In the genomic region with DNA sequence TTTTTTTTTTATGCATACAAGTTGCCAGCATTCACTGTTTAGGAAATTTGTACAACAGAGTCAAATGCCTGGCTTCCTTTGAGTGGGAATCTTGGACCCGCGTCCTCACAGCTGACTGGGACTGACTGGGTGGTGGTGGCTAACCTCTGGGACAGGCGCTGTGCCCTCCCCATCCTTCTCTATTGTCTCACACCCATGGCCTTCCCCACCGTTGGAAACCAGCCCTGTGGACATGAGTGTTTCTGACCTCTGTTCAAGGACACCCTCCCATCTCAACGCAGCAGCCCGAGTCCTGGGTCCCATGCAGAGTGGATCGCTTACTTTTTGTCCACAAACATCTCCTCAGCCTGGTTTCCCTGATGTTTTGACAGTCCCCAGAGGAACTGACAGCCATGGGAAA, we compare ENCODE assay signal across 12 cellular contexts.
DNase-seq lines count a peak whose midpoint lies in the region; ATAC-seq and TF ChIP-seq lines count a peak whose summit lies in the region.
"Had no signal": no experiment of that assay in that cellular context is flagged by ENCODE, and none has a peak within 500 bp of the region (broad histone marks: within the 10 kb centered on the region; RNA-seq: fewer than 3 reads in every experiment).

No MANE protein-coding gene starts in this region.

- no peak for TF ChIP-seq CTCF in fibroblast of lung (conservative IDR thresholded peaks at IDR 0.05 in 1 of 2, IDR thresholded peaks at IDR 0.05 in 1 of 2; ENCODE audit: low read depth in 1 of 2, low read length in 2 of 2)

- H3K9me3 ChIP-seq in fibroblast of lung (ENCODE audit: control insufficient read depth, insufficient read depth, low read depth, low read length) (no peaks in the 10 kb centered on the region), muscle layer of colon (ENCODE audit: low read length) (no peaks in the 10 kb centered on the region)

- H3K27me3 Mint-ChIP-seq in stimulated activated naive B cell treated with anti-CD40 and anti-IgM and Interleukin-4, amounts not matched to agents 10 μg/mL and 1 μg/mL and 100 μg/mL, for 72 hours: peaks cover 0 to 4% of the 10 kb centered on the region in 2 donors

- H2AFZ ChIP-seq in fibroblast of lung (ENCODE audit: low read length): no peak overlapping the region

- H3K27me3 ChIP-seq in fibroblast of lung (ENCODE audit: control insufficient read depth, insufficient read depth, low read length) (no peaks in the 10 kb centered on the region), muscle layer of colon (ENCODE audit: control insufficient read depth in 1 of 2, insufficient read depth in 2 of 2, low read length in 2 of 2) (no peaks in the 10 kb centered on the region)

- H3K27ac ChIP-seq in fibroblast of lung (ENCODE audit: insufficient read depth, low read length) (peak overlapping the region; percentile 87), muscle layer of colon (ENCODE audit: low read depth, low read length) (peak overlapping the region; percentile 95)

- no peaks in the 10 kb centered on the region for H3K79me2 ChIP-seq in fibroblast of lung (ENCODE audit: control insufficient read depth, insufficient read depth, low read length)

- DNase-seq in fibroblast of lung (ENCODE audit: low read depth in 2 of 2) (no peak), mucosa of gallbladder (ENCODE audit: low spot score) (no peak), NCI-H1105 (lab: John Stamatoyannopoulos, UW) (no peak)
- no peak for DNase-seq in stimulated activated effector memory CD8-positive, alpha-beta T cell treated with anti-CD3 and anti-CD28 coated beads, Interleukin-12 subunit alpha, Interleukin-12 subunit beta, amount 100 ng/mL, for 72 hours (ENCODE audit: low spot score in 2 of 2)
- DNase-seq in stimulated activated naive B cell treated with anti-CD40 and anti-IgM and Interleukin-4, amounts not matched to agents 10 μg/mL and 1 μg/mL and 100 μg/mL, for 72 hours: no peak
- DNase-seq: activated naive CD4-positive, alpha-beta T cell; Karpas-422; kidney glomerular epithelial cell; NCI-H345 had no signal

- no peaks in the 10 kb centered on the region for H3K9me3 Mint-ChIP-seq in stimulated activated effector memory CD8-positive, alpha-beta T cell treated with anti-CD3 and anti-CD28 coated beads, Interleukin-12 subunit alpha, Interleukin-12 subunit beta, amount 100 ng/mL, for 72 hours
- no peaks in the 10 kb centered on the region for H3K9me3 Mint-ChIP-seq in stimulated activated naive B cell treated with anti-CD40 and anti-IgM and Interleukin-4, amounts not matched to agents 10 μg/mL and 1 μg/mL and 100 μg/mL, for 72 hours

- H3K27ac Mint-ChIP-seq in stimulated activated effector memory CD8-positive, alpha-beta T cell treated with anti-CD3 and anti-CD28 coated beads, Interleukin-12 subunit alpha, Interleukin-12 subunit beta, amount 100 ng/mL, for 72 hours: peak overlapping the region; percentile 29
- H3K27ac Mint-ChIP-seq in stimulated activated naive B cell treated with anti-CD40 and anti-IgM and Interleukin-4, amounts not matched to agents 10 μg/mL and 1 μg/mL and 100 μg/mL, for 72 hours: no peak overlapping the region

- H3K4me3 Mint-ChIP-seq in stimulated activated effector memory CD8-positive, alpha-beta T cell treated with anti-CD3 and anti-CD28 coated beads, Interleukin-12 subunit alpha, Interleukin-12 subunit beta, amount 100 ng/mL, for 72 hours: no peak overlapping the region
- no peak overlapping the region for H3K4me3 Mint-ChIP-seq in stimulated activated naive B cell treated with anti-CD40 and anti-IgM and Interleukin-4, amounts not matched to agents 10 μg/mL and 1 μg/mL and 100 μg/mL, for 72 hours

- peaks cover 5% of the 10 kb centered on the region for H3K4me1 Mint-ChIP-seq in stimulated activated effector memory CD8-positive, alpha-beta T cell treated with anti-CD3 and anti-CD28 coated beads, Interleukin-12 subunit alpha, Interleukin-12 subunit beta, amount 100 ng/mL, for 72 hours
- H3K4me1 Mint-ChIP-seq in stimulated activated naive B cell treated with anti-CD40 and anti-IgM and Interleukin-4, amounts not matched to agents 10 μg/mL and 1 μg/mL and 100 μg/mL, for 72 hours: peaks cover 0 to 3% of the 10 kb centered on the region in 2 donors

- no peak overlapping the region for H3K4me3 ChIP-seq in fibroblast of lung (replicated peaks in 1 of 4; ENCODE audit: control extremely low read depth in 1 of 4, insufficient read depth in 1 of 4, low read depth in 3 of 4, low read length in 4 of 4)
- H3K4me3 ChIP-seq in muscle layer of colon (ENCODE audit: low read depth in 1 of 2, low read length in 2 of 2): no peak overlapping the region

- H4K20me1 ChIP-seq in fibroblast of lung (ENCODE audit: control insufficient read depth, extremely low read depth, insufficient read depth, low read length): no peaks in the 10 kb centered on the region

- H3K4me2 ChIP-seq in fibroblast of lung (ENCODE audit: extremely low read depth, insufficient read depth, low read length): no peak overlapping the region

- H3K36me3 Mint-ChIP-seq in stimulated activated effector memory CD8-positive, alpha-beta T cell treated with anti-CD3 and anti-CD28 coated beads, Interleukin-12 subunit alpha, Interleukin-12 subunit beta, amount 100 ng/mL, for 72 hours: peaks cover 10% of the 10 kb centered on the region
- peaks cover 1 to 2% of the 10 kb centered on the region in 2 donors for H3K36me3 Mint-ChIP-seq in stimulated activated naive B cell treated with anti-CD40 and anti-IgM and Interleukin-4, amounts not matched to agents 10 μg/mL and 1 μg/mL and 100 μg/mL, for 72 hours

- no peak for ATAC-seq in SK-N-SH treated with all-trans-retinoic acid at 6 μM for 48 hours
- no peak for ATAC-seq in stimulated activated effector memory CD8-positive, alpha-beta T cell treated with anti-CD3 and anti-CD28 coated beads, Interleukin-12 subunit alpha, Interleukin-12 subunit beta, amount 100 ng/mL, for 72 hours
- ATAC-seq in stimulated activated naive B cell treated with anti-CD40 and anti-IgM and Interleukin-4, amounts not matched to agents 10 μg/mL and 1 μg/mL and 100 μg/mL, for 72 hours (replicated peaks): no peak
- ATAC-seq in HG03025 (IDR thresholded peaks at IDR 0.05; ENCODE audit: low FRiP score, unreplicated experiment): no peak

- H3K36me3 ChIP-seq in fibroblast of lung (ENCODE audit: control insufficient read depth, insufficient read depth, low read length) (peaks cover 14% of the 10 kb centered on the region), muscle layer of colon (ENCODE audit: insufficient read depth, low read length) (peaks cover 14% of the 10 kb centered on the region)

- no peak overlapping the region for H3K9ac ChIP-seq in fibroblast of lung (ENCODE audit: insufficient read depth, low read length)
- H3K9ac ChIP-seq in muscle layer of colon (ENCODE audit: low read length): peak overlapping the region; percentile 35

- H3K4me1 ChIP-seq in fibroblast of lung (ENCODE audit: control insufficient read depth, extremely low read depth, insufficient read depth, low read length) (peaks cover 40% of the 10 kb centered on the region), muscle layer of colon (ENCODE audit: insufficient read depth, low read length) (peaks cover 88% of the 10 kb centered on the region)

TF ChIP-seq in SK-N-SH treated with all-trans-retinoic acid at 6 μM for 48 hours, 23 proteins besides CTCF, POLR2A, EP300 and RAD21:
- TF ChIP-seq TOX (CRISPR knock-in tag; IDR thresholded peaks at IDR 0.05; ENCODE audit: borderline replicate concordance) (no peak), ZFP3 (CRISPR knock-in tag; IDR thresholded peaks at IDR 0.05) (0 out of 2 replicates have a peak, but pooled peaks have one; percentile 16)
